In the genomic region with DNA sequence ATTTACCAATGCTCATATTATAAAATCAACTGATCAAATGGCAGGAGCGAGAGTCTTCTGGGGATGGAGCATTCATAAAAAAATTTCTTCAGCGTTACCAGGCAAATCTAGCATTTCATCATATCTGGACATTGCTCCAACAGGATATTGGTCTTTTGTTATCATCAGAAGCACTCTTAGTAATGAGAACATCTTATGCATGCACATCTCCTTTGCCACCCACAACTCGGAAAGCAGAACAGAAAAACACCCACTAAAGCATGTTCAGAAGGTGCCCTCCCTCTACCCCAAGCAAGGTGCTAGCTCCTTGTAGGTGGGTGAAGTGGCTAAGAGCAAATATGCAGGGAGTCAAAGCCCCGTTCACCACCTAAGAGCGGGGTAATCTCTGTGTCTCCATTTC, we compare ENCODE assay signal across 1 cellular context.
TF ChIP-seq lines count a peak whose summit lies in the region.

No MANE protein-coding gene starts in this region.

TF ChIP-seq in IMR-90, 13 proteins besides CTCF, POLR2A, EP300 and RAD21:
- no peak for TF ChIP-seq MAFK (IDR thresholded peaks at IDR 0.05; ENCODE audit: low read depth, low read length)
- 0 out of 2 replicates have a peak, but pooled peaks have one; percentile 4 for TF ChIP-seq CEBPB (IDR thresholded peaks at IDR 0.05; ENCODE audit: low read depth, low read length)
